1 cellular context compared by ENCODE assay signal in the genomic region with DNA sequence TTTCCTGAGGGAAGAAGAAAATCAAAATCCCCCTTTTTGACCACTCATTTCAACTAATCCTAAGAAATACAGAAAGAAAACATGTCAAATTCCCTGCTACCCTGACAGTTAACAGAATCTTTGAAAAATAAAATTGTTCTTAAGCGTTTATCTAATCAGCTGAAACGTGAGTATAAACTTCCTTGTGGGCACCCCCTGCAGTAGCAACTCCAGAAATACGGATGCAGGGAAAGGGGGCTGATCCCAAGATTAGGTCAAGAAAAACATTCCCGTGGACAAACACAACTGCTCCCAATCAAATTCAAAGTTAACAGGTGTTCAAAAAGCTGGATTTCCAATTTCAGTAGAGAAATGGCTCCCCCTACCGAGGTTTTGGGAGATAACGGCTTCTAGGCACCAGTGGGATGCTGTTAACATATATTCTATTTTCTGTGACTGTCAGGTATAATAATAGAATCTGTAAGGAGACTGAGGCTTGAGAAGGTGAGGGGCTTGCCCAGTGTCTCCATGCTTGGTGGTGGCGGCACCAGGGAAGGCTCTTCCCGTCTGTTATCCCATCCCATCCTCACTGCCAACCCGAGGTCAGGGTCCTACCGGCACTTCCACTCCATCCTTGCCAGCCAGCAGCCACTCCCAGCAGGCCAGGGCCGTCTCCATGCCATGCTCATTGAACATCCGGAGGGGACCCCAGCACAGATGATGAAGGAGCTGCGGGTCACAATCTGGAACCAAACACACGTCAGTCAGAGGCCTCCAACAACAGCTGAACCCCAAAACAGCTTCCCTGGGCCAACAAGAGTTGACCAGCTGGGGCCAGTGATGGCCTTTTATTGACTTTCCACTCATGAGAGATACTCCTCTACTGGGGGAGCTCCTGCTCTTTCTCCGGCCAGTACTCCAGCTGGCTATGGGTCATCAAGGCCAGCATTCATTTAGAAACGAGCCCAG.
A peak's percentile ranks its signal among the peaks of the same experiment; 100 is the strongest.
TF ChIP-seq lines count a peak whose summit lies in the region.

No MANE protein-coding gene starts in this region.

TF ChIP-seq in K562, 482 proteins besides CTCF, POLR2A, EP300 and RAD21 (continued from another document and continues in another):
- TF ChIP-seq, protein P1, sequence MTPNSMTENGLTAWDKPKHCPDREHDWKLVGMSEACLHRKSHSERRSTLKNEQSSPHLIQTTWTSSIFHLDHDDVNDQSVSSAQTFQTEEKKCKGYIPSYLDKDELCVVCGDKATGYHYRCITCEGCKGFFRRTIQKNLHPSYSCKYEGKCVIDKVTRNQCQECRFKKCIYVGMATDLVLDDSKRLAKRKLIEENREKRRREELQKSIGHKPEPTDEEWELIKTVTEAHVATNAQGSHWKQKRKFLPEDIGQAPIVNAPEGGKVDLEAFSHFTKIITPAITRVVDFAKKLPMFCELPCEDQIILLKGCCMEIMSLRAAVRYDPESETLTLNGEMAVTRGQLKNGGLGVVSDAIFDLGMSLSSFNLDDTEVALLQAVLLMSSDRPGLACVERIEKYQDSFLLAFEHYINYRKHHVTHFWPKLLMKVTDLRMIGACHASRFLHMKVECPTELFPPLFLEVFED (CRISPR knock-in tag; conservative IDR thresholded peaks at IDR 0.05): no peak
- TF ChIP-seq PTRF (tag; IDR thresholded peaks at IDR 0.05) (no peak), ZNF239 (CRISPR knock-in tag; IDR thresholded peaks at IDR 0.05) (no peak), SNIP1 (IDR thresholded peaks at IDR 0.05; ENCODE audit: low read depth) (no peak), TCF7 (IDR thresholded peaks at IDR 0.05; ENCODE audit: borderline replicate concordance) (no peak), SREBF2 (CRISPR knock-in tag; IDR thresholded peaks at IDR 0.05) (no peak), SMC3 (conservative IDR thresholded peaks at IDR 0.05; ENCODE audit: insufficient read depth, low read depth, low read length) (peak; percentile 81), ZEB2 (IDR thresholded peaks at IDR 0.05) (no peak), GATA2 (CRISPR knock-in tag; IDR thresholded peaks at IDR 0.05) (0 out of 2 replicates have a peak, but pooled peaks have one; percentile 28), ILK (tag; IDR thresholded peaks at IDR 0.05; ENCODE audit: borderline replicate concordance, low read depth) (peak; percentile 72; the same call in 1 of the 2 replicates), KLF10 (CRISPR knock-in tag; IDR thresholded peaks at IDR 0.05) (no peak), MTA3 (IDR thresholded peaks at IDR 0.05; ENCODE audit: borderline replicate concordance) (0 out of 2 replicates have a peak, but pooled peaks have one; percentile 56), GATAD2A (IDR thresholded peaks at IDR 0.05) (no peak), CREM (IDR thresholded peaks at IDR 0.05; ENCODE audit: low read depth) (no peak), SRSF9 (IDR thresholded peaks at IDR 0.05; ENCODE audit: borderline replicate concordance, low read depth, low read length) (no peak), HNRNPH1 (optimal IDR thresholded peaks at IDR 0.05; ENCODE audit: low read depth, low read length) (no peak), SRSF7 (optimal IDR thresholded peaks at IDR 0.05; ENCODE audit: low read depth, low read length) (no peak), TRIM24 (IDR thresholded peaks at IDR 0.05) (no peak), MTA1 (IDR thresholded peaks at IDR 0.05; ENCODE audit: borderline replicate concordance) (no peak), HDAC2 (IDR thresholded peaks at IDR 0.05) (no peak), SRSF1 (IDR thresholded peaks at IDR 0.05; ENCODE audit: low read depth, low read length) (no peak), CCAR2 (IDR thresholded peaks at IDR 0.05; ENCODE audit: low read depth, low read length) (no peak), RNF2 (IDR thresholded peaks at IDR 0.05) (no peak), KAT7 (CRISPR knock-in tag; IDR thresholded peaks at IDR 0.05; ENCODE audit: borderline replicate concordance) (peak; percentile 48; the same call in 1 of the 2 replicates), RUNX1 (IDR thresholded peaks at IDR 0.05; ENCODE audit: low read depth) (0 out of 2 replicates have a peak, but pooled peaks have one; percentile 9), EZH2 (IDR thresholded peaks at IDR 0.05; ENCODE audit: borderline replicate concordance, low read depth, low read length) (no peak), ZNF76 (CRISPR knock-in tag; IDR thresholded peaks at IDR 0.05; ENCODE audit: borderline replicate concordance) (no peak), RBM22 (IDR thresholded peaks at IDR 0.05; ENCODE audit: low read depth, low read length, poor library complexity, severe bottlenecking) (no peak), PHTF2 (CRISPR knock-in tag; IDR thresholded peaks at IDR 0.05) (no peak), TBP (optimal IDR thresholded peaks at IDR 0.05; ENCODE audit: low read depth, low read length) (no peak), POLR2AphosphoS5 (IDR thresholded peaks at IDR 0.05; ENCODE audit: control insufficient read depth, insufficient read depth, low read depth, low read length) (no peak), ZNF584 (CRISPR knock-in tag; IDR thresholded peaks at IDR 0.05; ENCODE audit: low read depth) (no peak), CBFA2T2 (conservative IDR thresholded peaks at IDR 0.05) (no peak), KLF6 (CRISPR knock-in tag; IDR thresholded peaks at IDR 0.05; ENCODE audit: borderline replicate concordance) (no peak), SMARCE1 (IDR thresholded peaks at IDR 0.05) (no peak), GTF2E2 (tag; IDR thresholded peaks at IDR 0.05) (peak; percentile 77; the same call in 1 of the 2 replicates), SETDB1 (IDR thresholded peaks at IDR 0.05; ENCODE audit: low read length) (no peak), EP400 (IDR thresholded peaks at IDR 0.05) (no peak), THRAP3 (IDR thresholded peaks at IDR 0.05; ENCODE audit: borderline replicate concordance) (no peak), FIP1L1 (IDR thresholded peaks at IDR 0.05; ENCODE audit: low read depth, low read length, poor library complexity, severe bottlenecking) (no peak), MIER1 (IDR thresholded peaks at IDR 0.05; ENCODE audit: low read depth) (no peak), ADNP (tag; IDR thresholded peaks at IDR 0.05) (no peak), ZNF436 (CRISPR knock-in tag; IDR thresholded peaks at IDR 0.05) (no peak), ZSCAN32 (CRISPR knock-in tag; IDR thresholded peaks at IDR 0.05) (no peak), OTX1 (CRISPR knock-in tag; IDR thresholded peaks at IDR 0.05) (no peak)
- TF ChIP-seq, protein P2, sequence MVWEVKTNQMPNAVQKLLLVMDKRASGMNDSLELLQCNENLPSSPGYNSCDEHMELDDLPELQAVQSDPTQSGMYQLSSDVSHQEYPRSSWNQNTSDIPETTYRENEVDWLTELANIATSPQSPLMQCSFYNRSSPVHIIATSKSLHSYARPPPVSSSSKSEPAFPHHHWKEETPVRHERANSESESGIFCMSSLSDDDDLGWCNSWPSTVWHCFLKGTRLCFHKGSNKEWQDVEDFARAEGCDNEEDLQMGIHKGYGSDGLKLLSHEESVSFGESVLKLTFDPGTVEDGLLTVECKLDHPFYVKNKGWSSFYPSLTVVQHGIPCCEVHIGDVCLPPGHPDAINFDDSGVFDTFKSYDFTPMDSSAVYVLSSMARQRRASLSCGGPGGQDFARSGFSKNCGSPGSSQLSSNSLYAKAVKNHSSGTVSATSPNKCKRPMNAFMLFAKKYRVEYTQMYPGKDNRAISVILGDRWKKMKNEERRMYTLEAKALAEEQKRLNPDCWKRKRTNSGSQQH (CRISPR knock-in tag; IDR thresholded peaks at IDR 0.05): no peak; the same call in 1 of the 2 replicates
- TF ChIP-seq, protein P3, sequence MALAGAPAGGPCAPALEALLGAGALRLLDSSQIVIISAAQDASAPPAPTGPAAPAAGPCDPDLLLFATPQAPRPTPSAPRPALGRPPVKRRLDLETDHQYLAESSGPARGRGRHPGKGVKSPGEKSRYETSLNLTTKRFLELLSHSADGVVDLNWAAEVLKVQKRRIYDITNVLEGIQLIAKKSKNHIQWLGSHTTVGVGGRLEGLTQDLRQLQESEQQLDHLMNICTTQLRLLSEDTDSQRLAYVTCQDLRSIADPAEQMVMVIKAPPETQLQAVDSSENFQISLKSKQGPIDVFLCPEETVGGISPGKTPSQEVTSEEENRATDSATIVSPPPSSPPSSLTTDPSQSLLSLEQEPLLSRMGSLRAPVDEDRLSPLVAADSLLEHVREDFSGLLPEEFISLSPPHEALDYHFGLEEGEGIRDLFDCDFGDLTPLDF (CRISPR knock-in tag; IDR thresholded peaks at IDR 0.05): no peak
- TF ChIP-seq, protein P4, sequence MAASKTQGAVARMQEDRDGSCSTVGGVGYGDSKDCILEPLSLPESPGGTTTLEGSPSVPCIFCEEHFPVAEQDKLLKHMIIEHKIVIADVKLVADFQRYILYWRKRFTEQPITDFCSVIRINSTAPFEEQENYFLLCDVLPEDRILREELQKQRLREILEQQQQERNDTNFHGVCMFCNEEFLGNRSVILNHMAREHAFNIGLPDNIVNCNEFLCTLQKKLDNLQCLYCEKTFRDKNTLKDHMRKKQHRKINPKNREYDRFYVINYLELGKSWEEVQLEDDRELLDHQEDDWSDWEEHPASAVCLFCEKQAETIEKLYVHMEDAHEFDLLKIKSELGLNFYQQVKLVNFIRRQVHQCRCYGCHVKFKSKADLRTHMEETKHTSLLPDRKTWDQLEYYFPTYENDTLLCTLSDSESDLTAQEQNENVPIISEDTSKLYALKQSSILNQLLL (CRISPR knock-in tag; IDR thresholded peaks at IDR 0.05; ENCODE audit: borderline replicate concordance): no peak
- TF ChIP-seq, protein P5, sequence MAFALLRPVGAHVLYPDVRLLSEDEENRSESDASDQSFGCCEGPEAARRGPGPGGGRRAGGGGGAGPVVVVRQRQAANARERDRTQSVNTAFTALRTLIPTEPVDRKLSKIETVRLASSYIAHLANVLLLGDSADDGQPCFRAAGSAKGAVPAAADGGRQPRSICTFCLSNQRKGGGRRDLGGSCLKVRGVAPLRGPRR (CRISPR knock-in tag; IDR thresholded peaks at IDR 0.05): no peak
- TF ChIP-seq, protein P6, sequence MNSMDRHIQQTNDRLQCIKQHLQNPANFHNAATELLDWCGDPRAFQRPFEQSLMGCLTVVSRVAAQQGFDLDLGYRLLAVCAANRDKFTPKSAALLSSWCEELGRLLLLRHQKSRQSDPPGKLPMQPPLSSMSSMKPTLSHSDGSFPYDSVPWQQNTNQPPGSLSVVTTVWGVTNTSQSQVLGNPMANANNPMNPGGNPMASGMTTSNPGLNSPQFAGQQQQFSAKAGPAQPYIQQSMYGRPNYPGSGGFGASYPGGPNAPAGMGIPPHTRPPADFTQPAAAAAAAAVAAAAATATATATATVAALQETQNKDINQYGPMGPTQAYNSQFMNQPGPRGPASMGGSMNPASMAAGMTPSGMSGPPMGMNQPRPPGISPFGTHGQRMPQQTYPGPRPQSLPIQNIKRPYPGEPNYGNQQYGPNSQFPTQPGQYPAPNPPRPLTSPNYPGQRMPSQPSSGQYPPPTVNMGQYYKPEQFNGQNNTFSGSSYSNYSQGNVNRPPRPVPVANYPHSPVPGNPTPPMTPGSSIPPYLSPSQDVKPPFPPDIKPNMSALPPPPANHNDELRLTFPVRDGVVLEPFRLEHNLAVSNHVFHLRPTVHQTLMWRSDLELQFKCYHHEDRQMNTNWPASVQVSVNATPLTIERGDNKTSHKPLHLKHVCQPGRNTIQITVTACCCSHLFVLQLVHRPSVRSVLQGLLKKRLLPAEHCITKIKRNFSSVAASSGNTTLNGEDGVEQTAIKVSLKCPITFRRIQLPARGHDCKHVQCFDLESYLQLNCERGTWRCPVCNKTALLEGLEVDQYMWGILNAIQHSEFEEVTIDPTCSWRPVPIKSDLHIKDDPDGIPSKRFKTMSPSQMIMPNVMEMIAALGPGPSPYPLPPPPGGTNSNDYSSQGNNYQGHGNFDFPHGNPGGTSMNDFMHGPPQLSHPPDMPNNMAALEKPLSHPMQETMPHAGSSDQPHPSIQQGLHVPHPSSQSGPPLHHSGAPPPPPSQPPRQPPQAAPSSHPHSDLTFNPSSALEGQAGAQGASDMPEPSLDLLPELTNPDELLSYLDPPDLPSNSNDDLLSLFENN (IDR thresholded peaks at IDR 0.05; ENCODE audit: low read depth in 2 of 2, low read length in 2 of 2): no peak
- TF ChIP-seq, protein P7, sequence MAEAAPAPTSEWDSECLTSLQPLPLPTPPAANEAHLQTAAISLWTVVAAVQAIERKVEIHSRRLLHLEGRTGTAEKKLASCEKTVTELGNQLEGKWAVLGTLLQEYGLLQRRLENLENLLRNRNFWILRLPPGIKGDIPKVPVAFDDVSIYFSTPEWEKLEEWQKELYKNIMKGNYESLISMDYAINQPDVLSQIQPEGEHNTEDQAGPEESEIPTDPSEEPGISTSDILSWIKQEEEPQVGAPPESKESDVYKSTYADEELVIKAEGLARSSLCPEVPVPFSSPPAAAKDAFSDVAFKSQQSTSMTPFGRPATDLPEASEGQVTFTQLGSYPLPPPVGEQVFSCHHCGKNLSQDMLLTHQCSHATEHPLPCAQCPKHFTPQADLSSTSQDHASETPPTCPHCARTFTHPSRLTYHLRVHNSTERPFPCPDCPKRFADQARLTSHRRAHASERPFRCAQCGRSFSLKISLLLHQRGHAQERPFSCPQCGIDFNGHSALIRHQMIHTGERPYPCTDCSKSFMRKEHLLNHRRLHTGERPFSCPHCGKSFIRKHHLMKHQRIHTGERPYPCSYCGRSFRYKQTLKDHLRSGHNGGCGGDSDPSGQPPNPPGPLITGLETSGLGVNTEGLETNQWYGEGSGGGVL (CRISPR knock-in tag; IDR thresholded peaks at IDR 0.05): no peak
- TF ChIP-seq, protein P8, sequence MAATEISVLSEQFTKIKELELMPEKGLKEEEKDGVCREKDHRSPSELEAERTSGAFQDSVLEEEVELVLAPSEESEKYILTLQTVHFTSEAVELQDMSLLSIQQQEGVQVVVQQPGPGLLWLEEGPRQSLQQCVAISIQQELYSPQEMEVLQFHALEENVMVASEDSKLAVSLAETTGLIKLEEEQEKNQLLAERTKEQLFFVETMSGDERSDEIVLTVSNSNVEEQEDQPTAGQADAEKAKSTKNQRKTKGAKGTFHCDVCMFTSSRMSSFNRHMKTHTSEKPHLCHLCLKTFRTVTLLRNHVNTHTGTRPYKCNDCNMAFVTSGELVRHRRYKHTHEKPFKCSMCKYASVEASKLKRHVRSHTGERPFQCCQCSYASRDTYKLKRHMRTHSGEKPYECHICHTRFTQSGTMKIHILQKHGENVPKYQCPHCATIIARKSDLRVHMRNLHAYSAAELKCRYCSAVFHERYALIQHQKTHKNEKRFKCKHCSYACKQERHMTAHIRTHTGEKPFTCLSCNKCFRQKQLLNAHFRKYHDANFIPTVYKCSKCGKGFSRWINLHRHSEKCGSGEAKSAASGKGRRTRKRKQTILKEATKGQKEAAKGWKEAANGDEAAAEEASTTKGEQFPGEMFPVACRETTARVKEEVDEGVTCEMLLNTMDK (IDR thresholded peaks at IDR 0.05; ENCODE audit: borderline replicate concordance, insufficient read depth, low read depth, low read length, poor library complexity, severe bottlenecking): peak; percentile 46
- TF ChIP-seq, protein P9, sequence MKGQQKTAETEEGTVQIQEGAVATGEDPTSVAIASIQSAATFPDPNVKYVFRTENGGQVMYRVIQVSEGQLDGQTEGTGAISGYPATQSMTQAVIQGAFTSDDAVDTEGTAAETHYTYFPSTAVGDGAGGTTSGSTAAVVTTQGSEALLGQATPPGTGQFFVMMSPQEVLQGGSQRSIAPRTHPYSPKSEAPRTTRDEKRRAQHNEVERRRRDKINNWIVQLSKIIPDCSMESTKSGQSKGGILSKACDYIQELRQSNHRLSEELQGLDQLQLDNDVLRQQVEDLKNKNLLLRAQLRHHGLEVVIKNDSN (CRISPR knock-in tag; IDR thresholded peaks at IDR 0.05): peak; percentile 51; the same call in 1 of the 2 replicates
- TF ChIP-seq, protein P10, sequence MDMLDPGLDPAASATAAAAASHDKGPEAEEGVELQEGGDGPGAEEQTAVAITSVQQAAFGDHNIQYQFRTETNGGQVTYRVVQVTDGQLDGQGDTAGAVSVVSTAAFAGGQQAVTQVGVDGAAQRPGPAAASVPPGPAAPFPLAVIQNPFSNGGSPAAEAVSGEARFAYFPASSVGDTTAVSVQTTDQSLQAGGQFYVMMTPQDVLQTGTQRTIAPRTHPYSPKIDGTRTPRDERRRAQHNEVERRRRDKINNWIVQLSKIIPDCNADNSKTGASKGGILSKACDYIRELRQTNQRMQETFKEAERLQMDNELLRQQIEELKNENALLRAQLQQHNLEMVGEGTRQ (CRISPR knock-in tag; IDR thresholded peaks at IDR 0.05): no peak
